8 cellular contexts compared by ENCODE assay signal in genomic region chr2:114046373-114046772, GRCh38.
"Had no signal": no experiment of that assay in that cellular context is flagged by ENCODE, and none has a peak within 500 bp of the region (broad histone marks: within the 10 kb centered on the region; RNA-seq: fewer than 3 reads in every experiment).

No MANE protein-coding gene starts in this region.

- FAIRE-seq: G401.6, GM12878, GM12891, GM12892, GM18507, GM19239 had no signal

- H3K4me3 ChIP-seq: GM12878 had no signal

- DNase-seq: GDM1, GF-D8 had no signal

- ATAC-seq: GM12878 had no signal
